In genomic region chr17:63247706-63248105, GRCh38 we compare ENCODE assay signal across 19 cellular contexts.
"Had no signal": no experiment of that assay in that cellular context is flagged by ENCODE, and none has a peak within 500 bp of the region (broad histone marks: within the 10 kb centered on the region; RNA-seq: fewer than 3 reads in every experiment).

No MANE protein-coding gene starts in this region.

- H3K9me3 ChIP-seq: suprapubic skin had no signal

- H3K27me3 Mint-ChIP-seq: activated naive CD8-positive, alpha-beta T cell treated with anti-CD3 and anti-CD28 coated beads, Interleukin-2, amount 10 ng/mL, durations not matched to agents 7 days and 5 days; dendritic cell treated with granulocyte-macrophage colony-stimulating factor and Interleukin-4, amounts not matched to agents 40 ng/mL and 50 ng/mL, for 4 days; memory B cell; natural killer cell treated with Interleukin-12 subunit alpha and Interleukin-12 subunit beta and Interleukin-15 and Interleukin-18, amount 100 ng/mL, for 72 hours; stimulated activated naive CD8-positive, alpha-beta T cell treated with anti-CD3 and anti-CD28 coated beads, Interleukin-15, Interleukin-2, amounts not matched to agents 100 ng/mL and 50 ng/mL, for 24 hours; type B pancreatic cell had no signal

- H3K27me3 ChIP-seq: left lung, right atrium auricular region, suprapubic skin had no signal

- H3K27ac Mint-ChIP-seq: activated naive CD8-positive, alpha-beta T cell treated with anti-CD3 and anti-CD28 coated beads, Interleukin-2, amount 10 ng/mL, durations not matched to agents 7 days and 5 days; activated T-helper 1 cell treated with anti-CD3 and anti-CD28 coated beads, Interleukin-12 subunit alpha, Interleukin-12 subunit beta, Interleukin-2, Interleukin-4 antibody, amounts not matched to agents 30 ng/mL and 10 ng/mL and 1 ng/mL, durations not matched to agents 14 hours and 24 hours and 36 hours; dendritic cell treated with granulocyte-macrophage colony-stimulating factor and Interleukin-4, amounts not matched to agents 40 ng/mL and 50 ng/mL, for 4 days; memory B cell; natural killer cell treated with Interleukin-12 subunit alpha and Interleukin-12 subunit beta and Interleukin-15 and Interleukin-18, amount 100 ng/mL, for 72 hours; stimulated activated naive CD8-positive, alpha-beta T cell treated with anti-CD3 and anti-CD28 coated beads, Interleukin-15, Interleukin-2, amounts not matched to agents 100 ng/mL and 50 ng/mL, for 24 hours; type B pancreatic cell had no signal

- H3K4me3 Mint-ChIP-seq: activated naive CD8-positive, alpha-beta T cell treated with anti-CD3 and anti-CD28 coated beads, Interleukin-2, amount 10 ng/mL, durations not matched to agents 7 days and 5 days; activated T-helper 1 cell treated with anti-CD3 and anti-CD28 coated beads, Interleukin-12 subunit alpha, Interleukin-12 subunit beta, Interleukin-2, Interleukin-4 antibody, amounts not matched to agents 30 ng/mL and 10 ng/mL and 1 ng/mL, durations not matched to agents 14 hours and 24 hours and 36 hours; dendritic cell treated with granulocyte-macrophage colony-stimulating factor and Interleukin-4, amounts not matched to agents 40 ng/mL and 50 ng/mL, for 4 days; memory B cell; natural killer cell treated with Interleukin-12 subunit alpha and Interleukin-12 subunit beta and Interleukin-15 and Interleukin-18, amount 100 ng/mL, for 72 hours; stimulated activated naive CD8-positive, alpha-beta T cell treated with anti-CD3 and anti-CD28 coated beads, Interleukin-15, Interleukin-2, amounts not matched to agents 100 ng/mL and 50 ng/mL, for 24 hours; type B pancreatic cell had no signal

- H3K27ac ChIP-seq: left lung, right atrium auricular region, skin epidermis, suprapubic skin had no signal

- H3K9me3 Mint-ChIP-seq: activated T-helper 1 cell treated with anti-CD3 and anti-CD28 coated beads, Interleukin-12 subunit alpha, Interleukin-12 subunit beta, Interleukin-2, Interleukin-4 antibody, amounts not matched to agents 30 ng/mL and 10 ng/mL and 1 ng/mL, durations not matched to agents 14 hours and 24 hours and 36 hours; memory B cell; natural killer cell treated with Interleukin-12 subunit alpha and Interleukin-12 subunit beta and Interleukin-15 and Interleukin-18, amount 100 ng/mL, for 72 hours; type B pancreatic cell had no signal

- H3K4me1 Mint-ChIP-seq: activated naive CD8-positive, alpha-beta T cell treated with anti-CD3 and anti-CD28 coated beads, Interleukin-2, amount 10 ng/mL, durations not matched to agents 7 days and 5 days had no signal

- H3K4me3 ChIP-seq: left lung, right atrium auricular region, skin epidermis, suprapubic skin had no signal

- H3K36me3 Mint-ChIP-seq: activated naive CD8-positive, alpha-beta T cell treated with anti-CD3 and anti-CD28 coated beads, Interleukin-2, amount 10 ng/mL, durations not matched to agents 7 days and 5 days; natural killer cell treated with Interleukin-12 subunit alpha and Interleukin-12 subunit beta and Interleukin-15 and Interleukin-18, amount 100 ng/mL, for 72 hours had no signal

- ATAC-seq: left lung; natural killer cell treated with Interleukin-12 subunit alpha and Interleukin-12 subunit beta and Interleukin-15 and Interleukin-18, amount 100 ng/mL, for 72 hours had no signal

- DNase-seq: activated CD4-positive, alpha-beta T cell treated with anti-CD3 and anti-CD28 coated beads, Interleukin-2, amount 50 U/mL, for 1 hour; activated naive CD4-positive, alpha-beta T cell; activated naive CD8-positive, alpha-beta T cell treated with anti-CD3 and anti-CD28 coated beads, Interleukin-2, amount 10 ng/mL, durations not matched to agents 7 days and 5 days; anterior cingulate cortex; erythroblast; hypothalamus; kidney; left lung; stimulated activated CD4-positive, alpha-beta T cell treated with anti-CD3 and anti-CD28 coated beads, Interleukin-4, amount 100 ng/mL, for 24 hours; stimulated activated CD8-positive, alpha-beta memory T cell treated with anti-CD3 and anti-CD28 coated beads, Interleukin-4, amount 100 ng/mL, for 48 hours had no signal

- H3K36me3 ChIP-seq: left lung, right atrium auricular region, suprapubic skin had no signal
